Comparison of ENCODE assay signal across 3 cellular contexts in genomic region chrX:22760513-22761057, GRCh38.
TF ChIP-seq lines count a peak whose summit lies in the region.

No MANE protein-coding gene starts in this region.

TF ChIP-seq in A549, 52 proteins besides CTCF, POLR2A, EP300 and RAD21:
- TF ChIP-seq KDM1A (IDR thresholded peaks at IDR 0.05; ENCODE audit: low read depth) (no peak), RCOR1 (IDR thresholded peaks at IDR 0.05; ENCODE audit: low read depth, low read length) (no peak), JUN (IDR thresholded peaks at IDR 0.05) (no peak), MYC (IDR thresholded peaks at IDR 0.05; ENCODE audit: borderline replicate concordance, low read length) (no peak), CBX8 (IDR thresholded peaks at IDR 0.05) (no peak), HES2 (IDR thresholded peaks at IDR 0.05) (no peak), KDM5A (IDR thresholded peaks at IDR 0.05) (no peak), FOSB (CRISPR knock-in tag; IDR thresholded peaks at IDR 0.05) (no peak), NPAS2 (CRISPR knock-in tag; IDR thresholded peaks at IDR 0.05; ENCODE audit: borderline replicate concordance) (no peak), MAZ (IDR thresholded peaks at IDR 0.05; ENCODE audit: borderline replicate concordance, low read depth, low read length) (no peak), HDAC2 (IDR thresholded peaks at IDR 0.05) (no peak), HMGXB4 (CRISPR knock-in tag; IDR thresholded peaks at IDR 0.05; ENCODE audit: borderline replicate concordance) (no peak), EHMT2 (IDR thresholded peaks at IDR 0.05; ENCODE audit: low read depth) (no peak), FOSL2 (IDR thresholded peaks at IDR 0.05) (no peak), FOSL2 (CRISPR knock-in tag; IDR thresholded peaks at IDR 0.05) (no peak), POLR2AphosphoS2 (conservative IDR thresholded peaks at IDR 0.05; ENCODE audit: low read length) (no peak), TFCP2L1 (CRISPR knock-in tag; IDR thresholded peaks at IDR 0.05) (no peak)

TF ChIP-seq in GM23338, 12 proteins besides CTCF, POLR2A, EP300 and RAD21:
- TF ChIP-seq ZNF331 (CRISPR knock-in tag; IDR thresholded peaks at IDR 0.05; ENCODE audit: low read depth) (no peak), REST (IDR thresholded peaks at IDR 0.05; ENCODE audit: unreplicated experiment) (no peak), NANOG (IDR thresholded peaks at IDR 0.05; ENCODE audit: borderline replicate concordance) (no peak)

TF ChIP-seq in SK-N-SH, 30 proteins besides CTCF, POLR2A, EP300 and RAD21:
- TF ChIP-seq MEF2A (IDR thresholded peaks at IDR 0.05; ENCODE audit: borderline replicate concordance, low read depth) (no peak), FOXM1 (IDR thresholded peaks at IDR 0.05; ENCODE audit: low read depth) (no peak), EZH2phosphoT487 (IDR thresholded peaks at IDR 0.05; ENCODE audit: borderline replicate concordance, low read depth) (no peak), IRF3 (IDR thresholded peaks at IDR 0.05; ENCODE audit: low read depth, low read length) (no peak), TEAD4 (IDR thresholded peaks at IDR 0.05; ENCODE audit: borderline replicate concordance, insufficient read depth) (no peak), FOSL2 (IDR thresholded peaks at IDR 0.05; ENCODE audit: borderline replicate concordance, low read depth) (no peak), GATA2 (CRISPR knock-in tag; IDR thresholded peaks at IDR 0.05) (no peak), ZBTB33 (IDR thresholded peaks at IDR 0.05; ENCODE audit: borderline replicate concordance, low read depth) (no peak), REST (IDR thresholded peaks at IDR 0.05; ENCODE audit: low read depth, low read length) (no peak), TCF12 (IDR thresholded peaks at IDR 0.05) (no peak), CHD2 (IDR thresholded peaks at IDR 0.05; ENCODE audit: low read length, partially characterized antibody) (no peak), RXRA (IDR thresholded peaks at IDR 0.05; ENCODE audit: borderline replicate concordance, low read depth) (no peak), POLR2AphosphoS5 (IDR thresholded peaks at IDR 0.05; ENCODE audit: low read depth, low read length) (no peak), USF1 (IDR thresholded peaks at IDR 0.05; ENCODE audit: borderline replicate concordance, low read depth) (no peak)
